Comparison of ENCODE assay signal across 7 cellular contexts in the genomic region with DNA sequence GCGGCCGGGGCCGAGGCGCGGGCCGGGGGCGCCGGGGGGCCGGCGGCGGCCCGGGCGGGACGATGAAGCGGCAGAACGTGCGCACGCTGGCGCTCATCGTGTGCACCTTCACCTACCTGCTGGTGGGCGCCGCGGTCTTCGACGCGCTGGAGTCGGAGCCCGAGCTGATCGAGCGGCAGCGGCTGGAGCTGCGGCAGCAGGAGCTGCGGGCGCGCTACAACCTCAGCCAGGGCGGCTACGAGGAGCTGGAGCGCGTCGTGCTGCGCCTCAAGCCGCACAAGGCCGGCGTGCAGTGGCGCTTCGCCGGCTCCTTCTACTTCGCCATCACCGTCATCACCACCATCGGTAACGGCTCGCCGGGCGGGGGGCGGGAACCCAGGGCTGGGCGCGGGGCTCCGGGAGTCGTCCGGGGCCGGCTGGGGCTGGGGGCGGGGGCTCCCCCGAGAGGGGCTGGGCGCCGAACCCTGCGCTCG. TPM values are rescaled to one million over a fixed set of nuclear protein-coding genes. Genes with fewer than 3 reads are reported as not detected.
DNase-seq lines count a peak whose midpoint lies in the region; ATAC-seq, FAIRE-seq and TF ChIP-seq lines count a peak whose summit lies in the region.

No MANE protein-coding gene starts in this region.

- peak overlapping the region; percentile 93 for H3K4me2 ChIP-seq in smooth muscle cell

- no peaks in the 10 kb centered on the region for H3K36me3 ChIP-seq in HEK293 (ENCODE audit: control insufficient read depth in 2 of 2, insufficient read depth in 1 of 2, low read length in 2 of 2)
- H3K36me3 ChIP-seq in SK-N-MC (ENCODE audit: insufficient read depth, low read length) = no peaks in the 10 kb centered on the region
- H3K36me3 ChIP-seq in smooth muscle cell (ENCODE audit: low read depth) = no peaks in the 10 kb centered on the region

- DNase-seq in SK-N-MC (ENCODE audit: low read depth, low spot score) = no peak
- no peak for DNase-seq in left ventricle myocardium superior
- DNase-seq in smooth muscle cell (lab: John Stamatoyannopoulos, UW; ENCODE audit: unreplicated experiment) = no peak
- DNase-seq in D721Med (ENCODE audit: insufficient read length, low spot score) = no peak
- no peak for DNase-seq in ecto neural progenitor cell (ENCODE audit: low spot score)

- POLR2A ChIA-PET in HEK293 (lab: Yijun Ruan, JAX) = no interaction called here

- ATAC-seq in left ventricle myocardium superior = peak; percentile 15
- no peak for ATAC-seq in GM18511 (IDR thresholded peaks at IDR 0.05; ENCODE audit: unreplicated experiment)

- H3F3A ChIP-seq in smooth muscle cell (ENCODE audit: low read depth) = no peaks in the 10 kb centered on the region

- WGBS in smooth muscle cell (ENCODE audit: low lambda C conversion rate) = 1% methylated on average over 25 of the region's 67 CpGs

- H3K27me3 ChIP-seq in smooth muscle cell (ENCODE audit: low read depth) = peaks cover 15% of the 10 kb centered on the region

- H3K79me2 ChIP-seq in smooth muscle cell (ENCODE audit: low read depth) = peaks cover 4% of the 10 kb centered on the region

- no peak overlapping the region for H2AFZ ChIP-seq in smooth muscle cell (ENCODE audit: low read depth)

- H4K20me1 ChIP-seq in smooth muscle cell (ENCODE audit: low read depth) = no peaks in the 10 kb centered on the region

- no peak overlapping the region for H3K9ac ChIP-seq in SK-N-MC (ENCODE audit: insufficient read length)
- no peak overlapping the region for H3K9ac ChIP-seq in smooth muscle cell (ENCODE audit: low read depth)

- intact Hi-C loops in left ventricle myocardium superior (cut with micrococcal nuclease) = no loop called here

- TF ChIP-seq CTCF in HEK293 (tag by site-specific recombination; IDR thresholded peaks at IDR 0.05) = no peak
- TF ChIP-seq CTCF in smooth muscle cell (IDR thresholded peaks at IDR 0.05; ENCODE audit: borderline replicate concordance, insufficient read depth, poor library complexity, severe bottlenecking) = no peak
- no peak for TF ChIP-seq CTCF in D721Med (IDR thresholded peaks at IDR 0.05; ENCODE audit: insufficient read depth, missing control alignments)

- H3K9me3 ChIP-seq in HEK293 (ENCODE audit: control insufficient read depth, insufficient read depth, low read depth, low read length) (no peaks in the 10 kb centered on the region), SK-N-MC (ENCODE audit: low read depth, low read length) (no peaks in the 10 kb centered on the region), smooth muscle cell (replicated peaks; ENCODE audit: low read depth) (no peaks in the 10 kb centered on the region)

- H3K27ac ChIP-seq in HEK293 (ENCODE audit: extremely low read depth, low read depth, low read length) (no peak overlapping the region), SK-N-MC (no peak overlapping the region), smooth muscle cell (ENCODE audit: low read depth) (no peak overlapping the region)

- H3K4me3 ChIP-seq in HEK293 (ENCODE audit: low read depth, low read length) (peak overlapping the region; percentile 29), SK-N-MC (peak overlapping the region; percentile 55; the same call in 1 of the 2 replicates), smooth muscle cell (peak overlapping the region; percentile 51)

- 0 out of 2 replicates have a peak, but pooled peaks cover 3% of the 10 kb centered on the region for H3K4me1 ChIP-seq in HEK293 (ENCODE audit: control insufficient read depth, insufficient read depth, low read length)
- peaks cover 15% of the 10 kb centered on the region for H3K4me1 ChIP-seq in smooth muscle cell (ENCODE audit: low read depth)

- no peak for FAIRE-seq in D721Med (lab: Jason Lieb, UNC)

- CTCF ChIA-PET in HEK293 (lab: Yijun Ruan, JAX) = interaction anchor here (1.0 kb wide), 1 partner anchor 53 kb away, joined by 3 read pairs; no protein-coding TSS in a partner anchor

TF ChIP-seq in HEK293, 187 proteins besides CTCF, POLR2A, EP300 and RAD21:
- TF ChIP-seq, protein P1, sequence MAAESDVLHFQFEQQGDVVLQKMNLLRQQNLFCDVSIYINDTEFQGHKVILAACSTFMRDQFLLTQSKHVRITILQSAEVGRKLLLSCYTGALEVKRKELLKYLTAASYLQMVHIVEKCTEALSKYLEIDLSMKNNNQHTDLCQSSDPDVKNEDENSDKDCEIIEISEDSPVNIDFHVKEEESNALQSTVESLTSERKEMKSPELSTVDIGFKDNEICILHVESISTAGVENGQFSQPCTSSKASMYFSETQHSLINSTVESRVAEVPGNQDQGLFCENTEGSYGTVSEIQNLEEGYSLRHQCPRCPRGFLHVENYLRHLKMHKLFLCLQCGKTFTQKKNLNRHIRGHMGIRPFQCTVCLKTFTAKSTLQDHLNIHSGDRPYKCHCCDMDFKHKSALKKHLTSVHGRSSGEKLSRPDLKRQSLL (tag by site-specific recombination; IDR thresholded peaks at IDR 0.05) = peak; percentile 89
- TF ChIP-seq ZBTB20 (tag by site-specific recombination; IDR thresholded peaks at IDR 0.05) = peak; percentile 65; the same call in 1 of the 2 replicates
- TF ChIP-seq ZNF600 (tag by site-specific recombination; IDR thresholded peaks at IDR 0.05) = no peak
- TF ChIP-seq, protein P2, sequence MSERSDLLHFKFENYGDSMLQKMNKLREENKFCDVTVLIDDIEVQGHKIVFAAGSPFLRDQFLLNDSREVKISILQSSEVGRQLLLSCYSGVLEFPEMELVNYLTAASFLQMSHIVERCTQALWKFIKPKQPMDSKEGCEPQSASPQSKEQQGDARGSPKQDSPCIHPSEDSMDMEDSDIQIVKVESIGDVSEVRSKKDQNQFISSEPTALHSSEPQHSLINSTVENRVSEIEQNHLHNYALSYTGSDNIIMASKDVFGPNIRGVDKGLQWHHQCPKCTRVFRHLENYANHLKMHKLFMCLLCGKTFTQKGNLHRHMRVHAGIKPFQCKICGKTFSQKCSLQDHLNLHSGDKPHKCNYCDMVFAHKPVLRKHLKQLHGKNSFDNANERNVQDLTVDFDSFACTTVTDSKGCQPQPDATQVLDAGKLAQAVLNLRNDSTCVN (tag by site-specific recombination; optimal IDR thresholded peaks at IDR 0.05) = peak; percentile 68
- TF ChIP-seq ZNF202 (tag by site-specific recombination; IDR thresholded peaks at IDR 0.05; ENCODE audit: borderline replicate concordance) = no peak
- TF ChIP-seq, protein P3, sequence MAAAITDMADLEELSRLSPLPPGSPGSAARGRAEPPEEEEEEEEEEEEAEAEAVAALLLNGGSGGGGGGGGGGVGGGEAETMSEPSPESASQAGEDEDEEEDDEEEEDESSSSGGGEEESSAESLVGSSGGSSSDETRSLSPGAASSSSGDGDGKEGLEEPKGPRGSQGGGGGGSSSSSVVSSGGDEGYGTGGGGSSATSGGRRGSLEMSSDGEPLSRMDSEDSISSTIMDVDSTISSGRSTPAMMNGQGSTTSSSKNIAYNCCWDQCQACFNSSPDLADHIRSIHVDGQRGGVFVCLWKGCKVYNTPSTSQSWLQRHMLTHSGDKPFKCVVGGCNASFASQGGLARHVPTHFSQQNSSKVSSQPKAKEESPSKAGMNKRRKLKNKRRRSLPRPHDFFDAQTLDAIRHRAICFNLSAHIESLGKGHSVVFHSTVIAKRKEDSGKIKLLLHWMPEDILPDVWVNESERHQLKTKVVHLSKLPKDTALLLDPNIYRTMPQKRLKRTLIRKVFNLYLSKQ (tag by site-specific recombination; IDR thresholded peaks at IDR 0.05; ENCODE audit: borderline replicate concordance) = no peak

RNA-seq across cellular contexts. Expression of a gene that starts 0.3 kb away (rescaled TPM):
- 2.8 TPM for total RNA-seq in left ventricle myocardium superior
- total RNA-seq in smooth muscle cell = 1.1 and 3.0 TPM in 2 replicates
- polyA plus RNA-seq in smooth muscle cell = 4.9 and 7.5 TPM in 2 replicates

RNA-seq across cellular contexts. Expression of a gene that starts 51.7 kb away (rescaled TPM):
- total RNA-seq in left ventricle myocardium superior = not detected
- not detected in 2 replicates for total RNA-seq in smooth muscle cell
- not detected in 2 replicates for polyA plus RNA-seq in smooth muscle cell
